ENCODE assay signal across 8 cellular contexts in the genomic region with DNA sequence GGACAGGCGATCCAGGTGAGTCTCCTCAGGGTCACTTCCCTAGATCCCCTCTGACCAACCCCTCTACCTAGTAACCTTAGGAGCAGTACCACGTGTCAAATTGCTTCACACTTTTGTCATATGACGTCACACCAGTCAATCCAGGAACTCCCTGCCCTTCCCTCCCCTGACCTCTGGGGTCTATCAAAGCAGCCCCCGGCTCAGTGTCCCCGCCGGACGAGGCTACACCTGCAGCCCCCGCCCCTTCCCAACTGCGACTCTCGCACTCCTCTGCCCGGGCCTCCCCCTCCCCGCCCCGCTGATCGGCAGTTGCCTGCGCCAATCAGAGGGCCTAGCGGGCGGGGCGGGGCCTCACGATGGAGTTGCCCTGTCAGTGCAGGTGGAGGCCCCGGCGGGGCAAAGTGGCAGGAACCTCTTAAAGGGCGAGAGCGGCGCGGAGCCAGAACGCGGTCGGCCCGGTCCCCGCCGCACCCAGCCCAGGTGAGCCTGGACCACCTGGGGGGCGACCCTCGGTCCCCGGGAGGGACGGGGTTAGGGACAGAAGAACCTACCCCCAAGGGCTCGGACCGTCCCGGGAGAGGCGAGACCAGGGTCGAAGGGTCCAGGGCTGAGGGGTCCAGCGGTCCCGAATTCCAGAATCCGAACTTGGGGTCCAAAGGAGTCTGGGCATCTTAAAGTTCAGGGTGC. TPM values are rescaled to one million over a fixed set of nuclear protein-coding genes. Genes with fewer than 3 reads are reported as not detected.
DNase-seq lines count a peak whose midpoint lies in the region; ATAC-seq and TF ChIP-seq lines count a peak whose summit lies in the region.

No MANE protein-coding gene starts in this region.

- H3K27ac ChIP-seq in dorsolateral prefrontal cortex, result peak overlapping the region in 30 of 59 donors; percentile 0 to 80 (median 44)

- WGBS in lower leg skin, 2 donors, result 1 to 3% methylated on average over 22 to 43 of the region's 43 CpGs

- intact Hi-C loops in activated CD4-positive, alpha-beta memory T cell treated with anti-CD3 and anti-CD28 coated beads for 36 hours (cut with micrococcal nuclease), result loop anchor here (2.0 to 5.0 kb wide), 3 partner anchors 40 to 380 kb away; a partner anchor contains a TSS
- intact Hi-C loops in dorsolateral prefrontal cortex (cut with DNase I) (no loop called here), lower leg skin (cut with DNase I; ENCODE audit: low total_unique reads) (no loop called here)

- POLR2A ChIA-PET in activated CD4-positive, alpha-beta memory T cell treated with anti-CD3 and anti-CD28 coated beads for 36 hours (lab: Charles Lee), result interaction anchor here (0.9 kb wide), 1 partner anchor 235 kb away, joined by 3 read pairs; no protein-coding TSS in a partner anchor

- H3K4me3 Mint-ChIP-seq in activated CD4-positive, alpha-beta memory T cell treated with anti-CD3 and anti-CD28 coated beads for 36 hours, result peak overlapping the region; percentile 80

- TF ChIP-seq CTCF in dorsolateral prefrontal cortex (IDR thresholded peaks at IDR 0.05 in 54 of 56, conservative IDR thresholded peaks at IDR 0.05 in 2 of 56; ENCODE audit: low read depth in 1 of 56, partially characterized antibody in 56 of 56) (no peak), lower leg skin (IDR thresholded peaks at IDR 0.05) (no peak)

- TF ChIP-seq POLR2A in lower leg skin (IDR thresholded peaks at IDR 0.05), result no peak

- CTCF ChIA-PET in activated CD4-positive, alpha-beta memory T cell treated with anti-CD3 and anti-CD28 coated beads for 36 hours (lab: Charles Lee), result interaction anchor here (0.9 to 4.0 kb wide), 5 partner anchors 10 to 150 kb away, joined by 3 to 71 read pairs (median 4); a partner anchor contains a TSS

- no peaks in the 10 kb centered on the region for H3K27me3 ChIP-seq in dorsolateral prefrontal cortex

- no peaks in the 10 kb centered on the region for H3K27me3 Mint-ChIP-seq in activated CD4-positive, alpha-beta memory T cell treated with anti-CD3 and anti-CD28 coated beads for 36 hours

- H3K27ac Mint-ChIP-seq in activated CD4-positive, alpha-beta memory T cell treated with anti-CD3 and anti-CD28 coated beads for 36 hours, result peak overlapping the region; percentile 91

- H3K36me3 Mint-ChIP-seq in activated CD4-positive, alpha-beta memory T cell treated with anti-CD3 and anti-CD28 coated beads for 36 hours, result peaks cover 1% of the 10 kb centered on the region

- no peaks in the 10 kb centered on the region for H3K9me3 Mint-ChIP-seq in activated CD4-positive, alpha-beta memory T cell treated with anti-CD3 and anti-CD28 coated beads for 36 hours

- peaks cover 52% of the 10 kb centered on the region for H3K4me1 Mint-ChIP-seq in activated CD4-positive, alpha-beta memory T cell treated with anti-CD3 and anti-CD28 coated beads for 36 hours (ENCODE audit: low read depth)

- H3K4me3 ChIP-seq in dorsolateral prefrontal cortex (peak overlapping the region; percentile 58 to 89 (median 77)), lower leg skin (ENCODE audit: low read depth, poor library complexity, severe bottlenecking) (peak overlapping the region; percentile 71)

- DNase-seq in A172 (ENCODE audit: low spot score), result peak; percentile 47
- peak; percentile 84 for DNase-seq in NCI-H748 (lab: John Stamatoyannopoulos, UW; ENCODE audit: unreplicated experiment)
- DNase-seq in activated CD4-positive, alpha-beta memory T cell treated with anti-CD3 and anti-CD28 coated beads for 36 hours, result peak; percentile 93
- peak; percentile 40 to 81 (median 71) for DNase-seq in dorsolateral prefrontal cortex
- peak; percentile 76 to 97 for DNase-seq in lower leg skin (ENCODE audit: low spot score in 2 of 2)
- peak; percentile 86 to 92 for DNase-seq in stimulated activated CD4-positive, alpha-beta T cell treated with anti-CD3 and anti-CD28 coated beads, Interleukin-4, amount 100 ng/mL, for 48 hours (ENCODE audit: low read depth in 2 of 2)

- peak; percentile 41 for ATAC-seq in GM18517 (IDR thresholded peaks at IDR 0.05; ENCODE audit: unreplicated experiment)
- ATAC-seq in HG03280 (IDR thresholded peaks at IDR 0.05; ENCODE audit: unreplicated experiment), result peak; percentile 71

RNA-seq across cellular contexts. Expression of a gene that starts 27.5 kb away (rescaled TPM):
- 16.4 and 20.5 TPM in 2 replicates for total RNA-seq in A172 (2014; rRNA removed; shearing (Covaris generic))
- 10 to 100 TPM; 67.6 to 71.0 TPM for total RNA-seq in activated CD4-positive, alpha-beta memory T cell treated with anti-CD3 and anti-CD28 coated beads for 36 hours
- total RNA-seq in dorsolateral prefrontal cortex, result 10 to 100 TPM; 17.4 to 59.1 (median 38.8) TPM
- total RNA-seq in lower leg skin, result 10 to 100 TPM; 41.1 to 60.2 (median 50.3) TPM

Comparison
In these comparisons a context has a peak if more than half of its experiments do, and no peak if none do; other contexts are left out.
1. Peak in every context shown above with its lines: DNase-seq, ATAC-seq, H3K4me3 ChIP-seq and H3K27ac ChIP-seq.